Comparison of ENCODE assay signal across 18 cellular contexts in genomic region chr6:21615504-21615903, GRCh38. TPM values are rescaled to one million over a fixed set of nuclear protein-coding genes. Genes with fewer than 3 reads are reported as not detected.
DNase-seq lines count a peak whose midpoint lies in the region; ATAC-seq and TF ChIP-seq lines count a peak whose summit lies in the region.
"Had no signal": no experiment of that assay in that cellular context is flagged by ENCODE, and none has a peak within 500 bp of the region (broad histone marks: within the 10 kb centered on the region; RNA-seq: fewer than 3 reads in every experiment).

No MANE protein-coding gene starts in this region.

- H4K20me1 ChIP-seq in DND-41 (ENCODE audit: insufficient read depth, low read length), result no peaks in the 10 kb centered on the region
- no peaks in the 10 kb centered on the region for H4K20me1 ChIP-seq in Loucy (ENCODE audit: insufficient read depth, low read length, poor library complexity, severe bottlenecking)

- TF ChIP-seq CTCF in DND-41 (IDR thresholded peaks at IDR 0.05; ENCODE audit: borderline replicate concordance, extremely low read depth, low read length, poor library complexity, severe bottlenecking), result no peak
- TF ChIP-seq CTCF in Loucy (conservative IDR thresholded peaks at IDR 0.05; ENCODE audit: low read length), result no peak

- no peak overlapping the region for H3K9ac ChIP-seq in DND-41 (ENCODE audit: low read depth, low read length)
- peak overlapping the region; percentile 40 for H3K9ac ChIP-seq in Loucy (ENCODE audit: low read depth, low read length, poor library complexity, severe bottlenecking)
- peak overlapping the region; percentile 37 for H3K9ac ChIP-seq in mesenchymal stem cell (ENCODE audit: low read length)

- H3K4me3 ChIP-seq in DND-41 (ENCODE audit: low read depth in 1 of 2, low read length in 2 of 2), result no peak overlapping the region
- no peak overlapping the region for H3K4me3 ChIP-seq in Loucy (ENCODE audit: low read length, poor library complexity, severe bottlenecking)
- H3K4me3 ChIP-seq in mesenchymal stem cell (ENCODE audit: insufficient read depth in 1 of 2, low read depth in 1 of 2, low read length in 2 of 2), result no peak overlapping the region
- H3K4me3 ChIP-seq: heart right ventricle had no signal

- H3K27me3 ChIP-seq in DND-41 (ENCODE audit: insufficient read depth, low read length, poor library complexity), result no peaks in the 10 kb centered on the region
- H3K27me3 ChIP-seq in Loucy (ENCODE audit: insufficient read depth, low read length, poor library complexity, severe bottlenecking), result no peaks in the 10 kb centered on the region
- no peaks in the 10 kb centered on the region for H3K27me3 ChIP-seq in mesenchymal stem cell (ENCODE audit: control insufficient read depth in 1 of 2, insufficient read depth in 1 of 2, low read length in 2 of 2)
- H3K27me3 ChIP-seq: heart right ventricle had no signal

- H3K79me1 ChIP-seq in mesenchymal stem cell (replicated peaks; ENCODE audit: low read length, poor library complexity, severe bottlenecking), result no peaks in the 10 kb centered on the region

- no peak for ATAC-seq in DND-41 (ENCODE audit: insufficient read depth, low read depth)
- no peak for ATAC-seq in GM21423 (IDR thresholded peaks at IDR 0.05; ENCODE audit: unreplicated experiment)
- ATAC-seq: natural killer cell, Right ventricle myocardium inferior, sciatic nerve had no signal

- H2AK5ac ChIP-seq in mesenchymal stem cell (ENCODE audit: low read length, severe bottlenecking), result no peak overlapping the region

- no peak overlapping the region for H4K8ac ChIP-seq in mesenchymal stem cell (ENCODE audit: low read length)

- DNase-seq in DND-41 (no peak), astrocyte of the hippocampus (ENCODE audit: low read depth, low spot score) (peak; percentile 40), mesenchymal stem cell (no peak), SW480 (ENCODE audit: low spot score) (no peak)
- DNase-seq in activated T-cell treated with anti-CD3 and anti-CD28 coated beads, Interleukin-2, amount 50 U/mL, for 1 hour, result no peak
- no peak for DNase-seq in stimulated activated naive CD4-positive, alpha-beta T cell (lab: John Stamatoyannopoulos, UW)
- DNase-seq: activated CD8-positive, alpha-beta memory T cell treated with anti-CD3 and anti-CD28 coated beads for 24 hours; activated naive CD4-positive, alpha-beta T cell treated with Interleukin-2 at 50 U/mL for 16 hours; GDM1; left cardiac atrium; natural killer cell; NCI-H524; T1000 had no signal

- no peak overlapping the region for H2BK120ac ChIP-seq in mesenchymal stem cell (ENCODE audit: low read depth, low read length)

- no peaks in the 10 kb centered on the region for H3K9me3 ChIP-seq in DND-41 (ENCODE audit: insufficient read depth, low read length, severe bottlenecking)
- H3K9me3 ChIP-seq in Loucy (ENCODE audit: insufficient read depth, low read depth, low read length), result no peaks in the 10 kb centered on the region
- no peaks in the 10 kb centered on the region for H3K9me3 ChIP-seq in mesenchymal stem cell (ENCODE audit: control insufficient read depth, low read length)
- H3K9me3 ChIP-seq: heart right ventricle had no signal

- no peaks in the 10 kb centered on the region for H3F3A ChIP-seq in Loucy (ENCODE audit: low read depth)

- no peak overlapping the region for H3K14ac ChIP-seq in mesenchymal stem cell (ENCODE audit: low read length in 2 of 2)

- no peak overlapping the region for H4K91ac ChIP-seq in mesenchymal stem cell (ENCODE audit: low read length)

- H2AFZ ChIP-seq in DND-41 (ENCODE audit: low read depth, low read length) (peak overlapping the region; percentile 14; the same call in 1 of the 2 replicates), Loucy (ENCODE audit: low read length) (peak overlapping the region; percentile 78; the same call in 1 of the 2 replicates), mesenchymal stem cell (ENCODE audit: low read depth, low read length) (no peak overlapping the region)

- H3K18ac ChIP-seq in mesenchymal stem cell (ENCODE audit: low read depth in 1 of 2, low read length in 2 of 2), result no peak overlapping the region

- peak overlapping the region in 1 of 2 experiments; percentile 15 for H2BK12ac ChIP-seq in mesenchymal stem cell (ENCODE audit: low read length in 2 of 2)

- H3K36me3 ChIP-seq in DND-41 (ENCODE audit: insufficient read depth, low read length), result no peaks in the 10 kb centered on the region
- no peaks in the 10 kb centered on the region for H3K36me3 ChIP-seq in Loucy (ENCODE audit: insufficient read depth, low read length)
- no peaks in the 10 kb centered on the region for H3K36me3 ChIP-seq in mesenchymal stem cell (ENCODE audit: control insufficient read depth in 1 of 2, insufficient read depth in 2 of 2, low read depth in 1 of 2, low read length in 2 of 2)
- H3K36me3 ChIP-seq: heart right ventricle had no signal

- H3K9me2 ChIP-seq in Loucy (replicated peaks; ENCODE audit: low read depth, low read length), result no peaks in the 10 kb centered on the region

- H3K4me1 ChIP-seq in DND-41 (ENCODE audit: insufficient read depth, low read length) (peaks cover 15% of the 10 kb centered on the region), Loucy (ENCODE audit: insufficient read depth, low read length, poor library complexity, severe bottlenecking) (peaks cover 37% of the 10 kb centered on the region), mesenchymal stem cell (ENCODE audit: control insufficient read depth, insufficient read depth, low read depth, low read length) (peaks cover 3% of the 10 kb centered on the region)

- H3K27ac ChIP-seq in DND-41 (ENCODE audit: low read length) (no peak overlapping the region), mesenchymal stem cell (ENCODE audit: low read length, poor library complexity, severe bottlenecking) (no peak overlapping the region)

- no peak overlapping the region for H2BK5ac ChIP-seq in mesenchymal stem cell (ENCODE audit: low read depth, low read length, poor library complexity, severe bottlenecking)

- H2BK15ac ChIP-seq in mesenchymal stem cell (ENCODE audit: low read depth, poor library complexity, severe bottlenecking), result no peak overlapping the region

- no peaks in the 10 kb centered on the region for H3K79me2 ChIP-seq in DND-41 (ENCODE audit: insufficient read depth, low read length)
- no peaks in the 10 kb centered on the region for H3K79me2 ChIP-seq in Loucy (ENCODE audit: insufficient read depth, low read length)

- WGBS in mesenchymal stem cell, result 81% methylated on average over 3 of the region's 3 CpGs

- H3K4me2 ChIP-seq in DND-41 (ENCODE audit: insufficient read depth, low read length) (no peak overlapping the region), Loucy (ENCODE audit: low read depth, low read length, poor library complexity, severe bottlenecking) (no peak overlapping the region), mesenchymal stem cell (ENCODE audit: low read length, poor library complexity, severe bottlenecking) (no peak overlapping the region)

- H3K4ac ChIP-seq in mesenchymal stem cell (ENCODE audit: low read depth in 1 of 2, low read length in 2 of 2), result no peak overlapping the region

- no peak overlapping the region for H3K23ac ChIP-seq in mesenchymal stem cell (ENCODE audit: low read length in 2 of 2)

RNA-seq across cellular contexts. Expression of gene SOX4, which starts 22.0 kb away (rescaled TPM):
- polyA plus RNA-seq in mesenchymal stem cell (2013, experiment 1 of 2), result 50.2 TPM
- 50.6 TPM for polyA plus RNA-seq in mesenchymal stem cell (2013, experiment 2 of 2)
